8 cellular contexts compared by ENCODE assay signal in genomic region chr7:100159099-100159623, GRCh38. TPM values are rescaled to one million over a fixed set of nuclear protein-coding genes. Genes with fewer than 3 reads are reported as not detected.
DNase-seq lines count a peak whose midpoint lies in the region; ATAC-seq and TF ChIP-seq lines count a peak whose summit lies in the region.

No MANE protein-coding gene starts in this region.

- H2BK120ac ChIP-seq in IMR-90 (ENCODE audit: low read depth, low read length): peak overlapping the region; percentile 47

- H2BK15ac ChIP-seq in IMR-90 (ENCODE audit: low read depth, low read length): no peak overlapping the region

- H3K9me1 ChIP-seq in IMR-90 (ENCODE audit: insufficient read depth, low read length): peaks cover 2% of the 10 kb centered on the region; the same call in 1 of the 2 replicates

- no peak for DNase-seq in AG04449 (ENCODE audit: low read depth, low spot score)
- no peak for DNase-seq in IMR-90
- no peak for DNase-seq in MCF 10A (ENCODE audit: unreplicated experiment)
- no peak for DNase-seq in KG1 (lab: John Stamatoyannopoulos, UW)
- DNase-seq in G401 (ENCODE audit: low spot score): no peak
- no peak for DNase-seq in DMS53 treated with DMSO at 0.1 percent for 48 hours (lab: John Stamatoyannopoulos, UW; ENCODE audit: unreplicated experiment)

- H3K36me3 Mint-ChIP-seq in MCF 10A (ENCODE audit: insufficient read depth, unreplicated experiment): peaks cover 21% of the 10 kb centered on the region

- peaks cover 16% of the 10 kb centered on the region for H4K20me1 ChIP-seq in IMR-90 (ENCODE audit: insufficient read depth, low read length)

- 0 out of 2 replicates have a peak overlapping the region, but pooled peaks have one; percentile 17 for H3K23ac ChIP-seq in IMR-90 (ENCODE audit: low read depth, low read length)

- H3K79me1 ChIP-seq in IMR-90 (ENCODE audit: low read depth in 1 of 2, low read length in 2 of 2): peaks cover 12 to 40% of the 10 kb centered on the region in 2 experiments

- H3K4ac ChIP-seq in IMR-90 (ENCODE audit: low read depth, low read length): peak overlapping the region; percentile 78

- H4K8ac ChIP-seq in IMR-90 (ENCODE audit: low read depth in 2 of 2, low read length in 2 of 2): peak overlapping the region; percentile 94 to 99

- no peaks in the 10 kb centered on the region for H3K9me3 Mint-ChIP-seq in MCF 10A (ENCODE audit: unreplicated experiment)

- H3K18ac ChIP-seq in IMR-90 (ENCODE audit: low read depth, low read length): peak overlapping the region; percentile 71; the same call in 1 of the 2 replicates

- peak overlapping the region; percentile 63 for H2BK5ac ChIP-seq in IMR-90 (ENCODE audit: low read depth, low read length, poor library complexity, severe bottlenecking)

- no peak for TF ChIP-seq POLR2A in IMR-90 (IDR thresholded peaks at IDR 0.05; ENCODE audit: low read depth, low read length)

- H3K36me3 ChIP-seq in IMR-90 (ENCODE audit: control insufficient read depth, insufficient read depth, low read length) (peaks cover 28% of the 10 kb centered on the region), mucosa of stomach (ENCODE audit: control insufficient read depth, insufficient read depth, low read length) (peaks cover 5% of the 10 kb centered on the region)

- peak overlapping the region; percentile 52 for H2AK5ac ChIP-seq in IMR-90 (ENCODE audit: low read depth, low read length)

- intact Hi-C loops in IMR-90 (cut with micrococcal nuclease): no loop called here
- intact Hi-C loops in MCF 10A (cut with micrococcal nuclease): no loop called here

- BruUV-seq in IMR-90 (replicated peaks; lab: Mats Ljungman, UMichigan): no TSS peak
- BruUV-seq in MCF 10A (replicated peaks; lab: Mats Ljungman, UMichigan): no TSS peak

- no peaks in the 10 kb centered on the region for H3K27me3 Mint-ChIP-seq in MCF 10A (ENCODE audit: insufficient read depth, unreplicated experiment)

- no peaks in the 10 kb centered on the region for H3K27me3 ChIP-seq in IMR-90 (ENCODE audit: control insufficient read depth, insufficient read depth, low read length)
- no peaks in the 10 kb centered on the region for H3K27me3 ChIP-seq in mucosa of stomach (ENCODE audit: control insufficient read depth, insufficient read depth, low read length)

- H2AK9ac ChIP-seq in IMR-90 (replicated peaks; ENCODE audit: low read depth, low read length, poor library complexity): peak overlapping the region; percentile 87

- H3K4me2 ChIP-seq in IMR-90 (ENCODE audit: low read depth, low read length): peak overlapping the region; percentile 80

- in situ Hi-C loops in IMR-90 (cut with MboI; ENCODE audit: low sequenced_read_pairs): no loop called here
- in situ Hi-C loops in G401 (cut with HindIII; ENCODE audit: low sequenced_read_pairs): no loop called here

- H3K4me3 Mint-ChIP-seq in MCF 10A (ENCODE audit: unreplicated experiment): peak overlapping the region; percentile 77

- H3K4me1 Mint-ChIP-seq in MCF 10A (ENCODE audit: insufficient read depth, unreplicated experiment): peaks cover 22% of the 10 kb centered on the region

- H2BK20ac ChIP-seq in IMR-90 (ENCODE audit: low read depth, low read length): no peak overlapping the region

- H3K56ac ChIP-seq in IMR-90 (ENCODE audit: extremely low read depth, insufficient read depth, low read length): peak overlapping the region; percentile 33; the same call in 1 of the 2 replicates

- TF ChIP-seq CTCF in AG04449 (IDR thresholded peaks at IDR 0.05; ENCODE audit: insufficient read depth, low read length, missing control alignments) (no peak), IMR-90 (conservative IDR thresholded peaks at IDR 0.05; ENCODE audit: low read depth, low read length) (no peak), MCF 10A (IDR thresholded peaks at IDR 0.05; ENCODE audit: unreplicated experiment) (no peak)

- no peak for ATAC-seq in IMR-90 (ENCODE audit: low read depth)
- no peak for ATAC-seq in GM18907 (IDR thresholded peaks at IDR 0.05; ENCODE audit: unreplicated experiment)

- no CpG with 5 or more reads among the region's 7 CpGs for WGBS in IMR-90 (ENCODE audit: extremely low coverage in 2 of 2, insufficient read length in 1 of 2), 2 experiments

- H4K91ac ChIP-seq in IMR-90 (ENCODE audit: insufficient read depth, low read depth, low read length): peak overlapping the region; percentile 46

- peak overlapping the region; percentile 71 for H3K4me3 ChIP-seq in AG04449 (ENCODE audit: low read depth, low read length)
- H3K4me3 ChIP-seq in IMR-90 (ENCODE audit: insufficient read depth, low read depth, low read length): peak overlapping the region; percentile 77
- H3K4me3 ChIP-seq in mucosa of stomach (ENCODE audit: low read length): peak overlapping the region; percentile 56

- H3K9me3 ChIP-seq in IMR-90 (ENCODE audit: control insufficient read depth, insufficient read depth, low read length) (no peaks in the 10 kb centered on the region), mucosa of stomach (ENCODE audit: control insufficient read depth, low read length) (no peaks in the 10 kb centered on the region)

- peak overlapping the region; percentile 80 for H4K5ac ChIP-seq in IMR-90 (ENCODE audit: low read depth, low read length)

- H3K4me1 ChIP-seq in IMR-90 (ENCODE audit: control insufficient read depth, insufficient read depth, low read length) (peaks cover 6% of the 10 kb centered on the region), mucosa of stomach (ENCODE audit: control insufficient read depth, insufficient read depth, low read length) (peaks cover 46% of the 10 kb centered on the region)

- H3K9ac ChIP-seq in IMR-90 (ENCODE audit: low read depth, low read length) (peak overlapping the region; percentile 73), mucosa of stomach (ENCODE audit: low read length) (peak overlapping the region; percentile 86)

- no peak for TF ChIP-seq RAD21 in IMR-90 (IDR thresholded peaks at IDR 0.05; ENCODE audit: low read length)

- peak overlapping the region; percentile 80 for H3K27ac ChIP-seq in IMR-90 (ENCODE audit: insufficient read depth, low read length)

- dilution Hi-C loops in IMR-90 (cut with HindIII; ENCODE audit: low sequenced_read_pairs, unreplicated experiment): no loop called here

- H3K14ac ChIP-seq in IMR-90 (replicated peaks; ENCODE audit: low read depth, low read length): peak overlapping the region; percentile 66

- H2AFZ ChIP-seq in IMR-90 (replicated peaks; ENCODE audit: low read length, poor library complexity): peak overlapping the region; percentile 94

- CTCF ChIA-PET in AG04449 (lab: Yijun Ruan, JAX) (interaction anchor here (1.1 to 5.1 kb wide), 3 partner anchors 9 to 28 kb away, joined by 3 to 31 read pairs (median 4); partner anchors contain the start of gene GAL3ST4), IMR-90 (lab: Yijun Ruan, JAX) (no interaction called here), MCF 10A (lab: Yijun Ruan, JAX) (interaction anchor here (0.7 to 1.2 kb wide), 3 partner anchors 26 to 399 kb away, joined by 3 to 4 read pairs (median 3); no protein-coding TSS in a partner anchor)

- POLR2A ChIA-PET in AG04449 (lab: Yijun Ruan, JAX): interaction anchor here (1.0 to 1.1 kb wide), 2 partner anchors 10 to 17 kb away, joined by 3 read pairs; partner anchors contain the start of gene LAMTOR4
- POLR2A ChIA-PET in IMR-90 (lab: Charles Lee; ENCODE audit: unreplicated experiment): interaction anchor here (0.6 kb wide), 1 partner anchor 12 kb away, joined by 4 read pairs; no protein-coding TSS in a partner anchor
- POLR2A ChIA-PET in MCF 10A (lab: Yijun Ruan, JAX): interaction anchor here (0.8 to 5.5 kb wide), 4 partner anchors 8 to 57 kb away, joined by 4 to 58 read pairs (median 5); partner anchors contain the start of genes AP4M1, GAL3ST4 and LAMTOR4

- H3K27ac Mint-ChIP-seq in MCF 10A (ENCODE audit: low read depth, unreplicated experiment): no peak overlapping the region

TF ChIP-seq in IMR-90, 13 proteins besides CTCF, POLR2A, EP300 and RAD21 (continues in another document):
- no peak for TF ChIP-seq MAZ (IDR thresholded peaks at IDR 0.05; ENCODE audit: borderline replicate concordance, low read depth, low read length)
- no peak for TF ChIP-seq SMC3 (IDR thresholded peaks at IDR 0.05; ENCODE audit: low read depth, low read length)
- no peak for TF ChIP-seq CEBPB (IDR thresholded peaks at IDR 0.05; ENCODE audit: low read depth, low read length)

RNA-seq across cellular contexts. Expression of gene TRAPPC14, which starts 0.6 kb away (rescaled TPM):
- total RNA-seq in IMR-90 (2012; rRNA removed) (4.4 and 4.5 TPM in 2 replicates), MCF 10A (2022) (18.0 and 21.7 TPM in 2 replicates)
- 14.1 and 15.9 TPM in 2 replicates for polyA plus RNA-seq in IMR-90 (2012; rRNA removed)
- polyA plus RNA-seq in IMR-90 (2012; cell fraction: cytosol; rRNA removed): 6.7 and 16.7 TPM in 2 replicates
- 41.4 and 101 TPM in 2 replicates for polyA plus RNA-seq in IMR-90 (2012; cell fraction: nucleus; rRNA removed; ENCODE audit: low replicate concordance)
- 9.0 and 14.4 TPM in 2 replicates for total RNA-seq in G401 (2014; rRNA removed; shearing (Covaris generic))

RNA-seq across cellular contexts. Expression of gene GAL3ST4, which starts 9.3 kb away (rescaled TPM):
- 0.90 and 1.1 TPM in 2 replicates for total RNA-seq in IMR-90 (2012; rRNA removed)
- polyA plus RNA-seq in IMR-90 (2012; rRNA removed): 7.3 and 8.5 TPM in 2 replicates
- 7.1 and 9.8 TPM in 2 replicates for polyA plus RNA-seq in IMR-90 (2012; cell fraction: cytosol; rRNA removed)
- 11.3 and 13.2 TPM in 2 replicates for polyA plus RNA-seq in IMR-90 (2012; cell fraction: nucleus; rRNA removed; ENCODE audit: low replicate concordance)
- total RNA-seq in MCF 10A (2022): 0.17 and 0.26 TPM in 2 replicates
- total RNA-seq in G401 (2014; rRNA removed; shearing (Covaris generic)): 0.81 TPM in 1 of 2 replicates, not detected in the other

RNA-seq across cellular contexts. Expression of gene LAMTOR4, which starts 10.4 kb away (rescaled TPM):
- total RNA-seq in IMR-90 (2012; rRNA removed): 131 and 134 TPM in 2 replicates
- polyA plus RNA-seq in IMR-90 (2012; rRNA removed): 268 and 289 TPM in 2 replicates
- 524 and 774 TPM in 2 replicates for polyA plus RNA-seq in IMR-90 (2012; cell fraction: cytosol; rRNA removed)
- polyA plus RNA-seq in IMR-90 (2012; cell fraction: nucleus; rRNA removed; ENCODE audit: low replicate concordance): 184 and 232 TPM in 2 replicates
- 76.6 and 87.3 TPM in 2 replicates for total RNA-seq in MCF 10A (2022)
- 97.5 and 231 TPM in 2 replicates for total RNA-seq in G401 (2014; rRNA removed; shearing (Covaris generic))

RNA-seq across cellular contexts. Expression of gene GPC2, which starts 18.0 kb away (rescaled TPM):
- total RNA-seq in IMR-90 (2012; rRNA removed): 1.4 and 1.8 TPM in 2 replicates
- polyA plus RNA-seq in IMR-90 (2012; rRNA removed): 5.7 and 6.0 TPM in 2 replicates
- polyA plus RNA-seq in IMR-90 (2012; cell fraction: cytosol; rRNA removed): 2.1 and 2.2 TPM in 2 replicates
- 27.1 and 61.9 TPM in 2 replicates for polyA plus RNA-seq in IMR-90 (2012; cell fraction: nucleus; rRNA removed; ENCODE audit: low replicate concordance)
- total RNA-seq in MCF 10A (2022): 0.65 and 1.0 TPM in 2 replicates
- 8.8 and 9.0 TPM in 2 replicates for total RNA-seq in G401 (2014; rRNA removed; shearing (Covaris generic))

RNA-seq across cellular contexts. Expression of gene STAG3, which starts 18.6 kb away (rescaled TPM):
- total RNA-seq in IMR-90 (2012; rRNA removed): 0.28 and 0.36 TPM in 2 replicates
- polyA plus RNA-seq in IMR-90 (2012; rRNA removed): 0.47 and 0.65 TPM in 2 replicates
- 0.11 and 0.18 TPM in 2 replicates for polyA plus RNA-seq in IMR-90 (2012; cell fraction: cytosol; rRNA removed)
- 1.4 and 1.9 TPM in 2 replicates for polyA plus RNA-seq in IMR-90 (2012; cell fraction: nucleus; rRNA removed; ENCODE audit: low replicate concordance)
- 1.1 and 1.5 TPM in 2 replicates for total RNA-seq in MCF 10A (2022)
- 0.68 and 3.3 TPM in 2 replicates for total RNA-seq in G401 (2014; rRNA removed; shearing (Covaris generic))
